ENCODE assay signal across 26 cellular contexts in genomic region chr14:56896231-56896630, GRCh38.
"Had no signal": no experiment of that assay in that cellular context is flagged by ENCODE, and none has a peak within 500 bp of the region (broad histone marks: within the 10 kb centered on the region; RNA-seq: fewer than 3 reads in every experiment).

No MANE protein-coding gene starts in this region.

- H3K9me3 ChIP-seq: stomach, suprapubic skin, testis, thoracic aorta, thyroid gland, tibial artery, tibial nerve, transverse colon, upper lobe of left lung, upper lobe of right lung, uterus, vagina had no signal

- H3K4me3 ChIP-seq: stomach, suprapubic skin, testis, thoracic aorta, thyroid gland, tibial artery, tibial nerve, transverse colon, upper lobe of left lung, upper lobe of right lung, uterus, vagina had no signal

- H3K36me3 ChIP-seq: stomach, suprapubic skin, thoracic aorta, thyroid gland, tibial artery, tibial nerve, transverse colon, upper lobe of left lung, upper lobe of right lung, uterus, vagina had no signal

- H3K27me3 ChIP-seq: testis, thyroid gland, tibial nerve, upper lobe of left lung, upper lobe of right lung, uterus, vagina had no signal

- FAIRE-seq: urothelium cell line had no signal

- H3K4me1 ChIP-seq: stomach, suprapubic skin, thyroid gland, tibial artery, tibial nerve, transverse colon, upper lobe of left lung, upper lobe of right lung, uterus, vagina had no signal

- ATAC-seq: stimulated activated effector memory CD8-positive, alpha-beta T cell treated with anti-CD3 and anti-CD28 coated beads, Interleukin-12 subunit alpha, Interleukin-12 subunit beta, amount 100 ng/mL, for 72 hours; stimulated activated memory B cell treated with anti-CD40 and anti-IgM and Interleukin-4, amounts not matched to agents 10 μg/mL and 1 μg/mL and 100 μg/mL, for 72 hours; stimulated activated naive B cell treated with anti-CD40 and anti-IgM and Interleukin-4, amounts not matched to agents 10 μg/mL and 1 μg/mL and 100 μg/mL, for 72 hours; stimulated activated naive CD8-positive, alpha-beta T cell treated with anti-CD3 and anti-CD28 coated beads, Interleukin-15, amount 100 ng/mL, for 72 hours; stimulated activated naive CD8-positive, alpha-beta T cell treated with anti-CD3 and anti-CD28 coated beads, Interleukin-15, Interleukin-2, amounts not matched to agents 100 U/mL and 50 U/mL, for 24 hours; upper lobe of right lung had no signal

- DNase-seq: stimulated activated CD4-positive, alpha-beta T cell treated with anti-CD3 and anti-CD28 coated beads, Interleukin-2, amount 100 ng/mL, for 48 hours; stimulated activated CD4-positive, alpha-beta T cell treated with anti-CD3 and anti-CD28 coated beads, Interleukin-4, amount 100 ng/mL, for 1 hour; stimulated activated CD4-positive, alpha-beta T cell treated with anti-CD3 and anti-CD28 coated beads, Interleukin-4, amount 100 ng/mL, for 24 hours; stimulated activated CD4-positive, alpha-beta T cell treated with anti-CD3 and anti-CD28 coated beads, Interleukin-4, amount 100 ng/mL, for 4 hours; stimulated activated CD8-positive, alpha-beta memory T cell treated with anti-CD3 and anti-CD28 coated beads, Interleukin-4, amount 100 ng/mL, for 48 hours; stimulated activated naive B cell treated with anti-CD40 and anti-IgM and Interleukin-4, amounts not matched to agents 10 μg/mL and 1 μg/mL and 100 μg/mL, for 72 hours; stimulated activated naive CD4-positive, alpha-beta T cell; stimulated activated naive CD4-positive, alpha-beta T cell treated with Interleukin-2 at 50 U/mL for 16 hours; stimulated activated naive CD8-positive, alpha-beta T cell treated with anti-CD3 and anti-CD28 coated beads, Interleukin-15, amount 100 ng/mL, for 72 hours; stimulated activated naive CD8-positive, alpha-beta T cell treated with anti-CD3 and anti-CD28 coated beads, Interleukin-15, Interleukin-2, amounts not matched to agents 100 U/mL and 50 U/mL, for 24 hours; stomach; substantia nigra; testis; thyroid gland; tibial artery; transverse colon; upper lobe of left lung; upper lobe of right lung; uterus had no signal

- H3K27ac ChIP-seq: stomach, suprapubic skin, testis, thoracic aorta, thyroid gland, tibial artery, tibial nerve, transverse colon, upper lobe of left lung, upper lobe of right lung, uterus, vagina had no signal
